ENCODE assay signal across 1 cellular context in genomic region chr3:156606729-156607128, GRCh38.
TF ChIP-seq lines count a peak whose summit lies in the region.

No MANE protein-coding gene starts in this region.

TF ChIP-seq in K562, 482 proteins besides CTCF, POLR2A, EP300 and RAD21 (continued from another document):
- TF ChIP-seq PRDM10 (IDR thresholded peaks at IDR 0.05; ENCODE audit: partially characterized antibody) = peak; percentile 36
- peak; percentile 61; the same call in 1 of the 2 replicates for TF ChIP-seq CEBPG (CRISPR knock-in tag; IDR thresholded peaks at IDR 0.05)
- peak; percentile 75 to 94 for TF ChIP-seq CEBPG (tag; conservative IDR thresholded peaks at IDR 0.05 in 1 of 2, IDR thresholded peaks at IDR 0.05 in 1 of 2)
- TF ChIP-seq, protein P1, sequence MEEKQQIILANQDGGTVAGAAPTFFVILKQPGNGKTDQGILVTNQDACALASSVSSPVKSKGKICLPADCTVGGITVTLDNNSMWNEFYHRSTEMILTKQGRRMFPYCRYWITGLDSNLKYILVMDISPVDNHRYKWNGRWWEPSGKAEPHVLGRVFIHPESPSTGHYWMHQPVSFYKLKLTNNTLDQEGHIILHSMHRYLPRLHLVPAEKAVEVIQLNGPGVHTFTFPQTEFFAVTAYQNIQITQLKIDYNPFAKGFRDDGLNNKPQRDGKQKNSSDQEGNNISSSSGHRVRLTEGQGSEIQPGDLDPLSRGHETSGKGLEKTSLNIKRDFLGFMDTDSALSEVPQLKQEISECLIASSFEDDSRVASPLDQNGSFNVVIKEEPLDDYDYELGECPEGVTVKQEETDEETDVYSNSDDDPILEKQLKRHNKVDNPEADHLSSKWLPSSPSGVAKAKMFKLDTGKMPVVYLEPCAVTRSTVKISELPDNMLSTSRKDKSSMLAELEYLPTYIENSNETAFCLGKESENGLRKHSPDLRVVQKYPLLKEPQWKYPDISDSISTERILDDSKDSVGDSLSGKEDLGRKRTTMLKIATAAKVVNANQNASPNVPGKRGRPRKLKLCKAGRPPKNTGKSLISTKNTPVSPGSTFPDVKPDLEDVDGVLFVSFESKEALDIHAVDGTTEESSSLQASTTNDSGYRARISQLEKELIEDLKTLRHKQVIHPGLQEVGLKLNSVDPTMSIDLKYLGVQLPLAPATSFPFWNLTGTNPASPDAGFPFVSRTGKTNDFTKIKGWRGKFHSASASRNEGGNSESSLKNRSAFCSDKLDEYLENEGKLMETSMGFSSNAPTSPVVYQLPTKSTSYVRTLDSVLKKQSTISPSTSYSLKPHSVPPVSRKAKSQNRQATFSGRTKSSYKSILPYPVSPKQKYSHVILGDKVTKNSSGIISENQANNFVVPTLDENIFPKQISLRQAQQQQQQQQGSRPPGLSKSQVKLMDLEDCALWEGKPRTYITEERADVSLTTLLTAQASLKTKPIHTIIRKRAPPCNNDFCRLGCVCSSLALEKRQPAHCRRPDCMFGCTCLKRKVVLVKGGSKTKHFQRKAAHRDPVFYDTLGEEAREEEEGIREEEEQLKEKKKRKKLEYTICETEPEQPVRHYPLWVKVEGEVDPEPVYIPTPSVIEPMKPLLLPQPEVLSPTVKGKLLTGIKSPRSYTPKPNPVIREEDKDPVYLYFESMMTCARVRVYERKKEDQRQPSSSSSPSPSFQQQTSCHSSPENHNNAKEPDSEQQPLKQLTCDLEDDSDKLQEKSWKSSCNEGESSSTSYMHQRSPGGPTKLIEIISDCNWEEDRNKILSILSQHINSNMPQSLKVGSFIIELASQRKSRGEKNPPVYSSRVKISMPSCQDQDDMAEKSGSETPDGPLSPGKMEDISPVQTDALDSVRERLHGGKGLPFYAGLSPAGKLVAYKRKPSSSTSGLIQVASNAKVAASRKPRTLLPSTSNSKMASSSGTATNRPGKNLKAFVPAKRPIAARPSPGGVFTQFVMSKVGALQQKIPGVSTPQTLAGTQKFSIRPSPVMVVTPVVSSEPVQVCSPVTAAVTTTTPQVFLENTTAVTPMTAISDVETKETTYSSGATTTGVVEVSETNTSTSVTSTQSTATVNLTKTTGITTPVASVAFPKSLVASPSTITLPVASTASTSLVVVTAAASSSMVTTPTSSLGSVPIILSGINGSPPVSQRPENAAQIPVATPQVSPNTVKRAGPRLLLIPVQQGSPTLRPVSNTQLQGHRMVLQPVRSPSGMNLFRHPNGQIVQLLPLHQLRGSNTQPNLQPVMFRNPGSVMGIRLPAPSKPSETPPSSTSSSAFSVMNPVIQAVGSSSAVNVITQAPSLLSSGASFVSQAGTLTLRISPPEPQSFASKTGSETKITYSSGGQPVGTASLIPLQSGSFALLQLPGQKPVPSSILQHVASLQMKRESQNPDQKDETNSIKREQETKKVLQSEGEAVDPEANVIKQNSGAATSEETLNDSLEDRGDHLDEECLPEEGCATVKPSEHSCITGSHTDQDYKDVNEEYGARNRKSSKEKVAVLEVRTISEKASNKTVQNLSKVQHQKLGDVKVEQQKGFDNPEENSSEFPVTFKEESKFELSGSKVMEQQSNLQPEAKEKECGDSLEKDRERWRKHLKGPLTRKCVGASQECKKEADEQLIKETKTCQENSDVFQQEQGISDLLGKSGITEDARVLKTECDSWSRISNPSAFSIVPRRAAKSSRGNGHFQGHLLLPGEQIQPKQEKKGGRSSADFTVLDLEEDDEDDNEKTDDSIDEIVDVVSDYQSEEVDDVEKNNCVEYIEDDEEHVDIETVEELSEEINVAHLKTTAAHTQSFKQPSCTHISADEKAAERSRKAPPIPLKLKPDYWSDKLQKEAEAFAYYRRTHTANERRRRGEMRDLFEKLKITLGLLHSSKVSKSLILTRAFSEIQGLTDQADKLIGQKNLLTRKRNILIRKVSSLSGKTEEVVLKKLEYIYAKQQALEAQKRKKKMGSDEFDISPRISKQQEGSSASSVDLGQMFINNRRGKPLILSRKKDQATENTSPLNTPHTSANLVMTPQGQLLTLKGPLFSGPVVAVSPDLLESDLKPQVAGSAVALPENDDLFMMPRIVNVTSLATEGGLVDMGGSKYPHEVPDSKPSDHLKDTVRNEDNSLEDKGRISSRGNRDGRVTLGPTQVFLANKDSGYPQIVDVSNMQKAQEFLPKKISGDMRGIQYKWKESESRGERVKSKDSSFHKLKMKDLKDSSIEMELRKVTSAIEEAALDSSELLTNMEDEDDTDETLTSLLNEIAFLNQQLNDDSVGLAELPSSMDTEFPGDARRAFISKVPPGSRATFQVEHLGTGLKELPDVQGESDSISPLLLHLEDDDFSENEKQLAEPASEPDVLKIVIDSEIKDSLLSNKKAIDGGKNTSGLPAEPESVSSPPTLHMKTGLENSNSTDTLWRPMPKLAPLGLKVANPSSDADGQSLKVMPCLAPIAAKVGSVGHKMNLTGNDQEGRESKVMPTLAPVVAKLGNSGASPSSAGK (IDR thresholded peaks at IDR 0.05) = peak; percentile 54; the same call in 1 of the 2 replicates
- TF ChIP-seq, protein P2, sequence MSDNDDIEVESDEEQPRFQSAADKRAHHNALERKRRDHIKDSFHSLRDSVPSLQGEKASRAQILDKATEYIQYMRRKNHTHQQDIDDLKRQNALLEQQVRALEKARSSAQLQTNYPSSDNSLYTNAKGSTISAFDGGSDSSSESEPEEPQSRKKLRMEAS (CRISPR knock-in tag; IDR thresholded peaks at IDR 0.05) = no peak
- no peak for TF ChIP-seq ZBTB9 (CRISPR knock-in tag; IDR thresholded peaks at IDR 0.05)
- no peak for TF ChIP-seq SMAD4 (CRISPR knock-in tag; conservative IDR thresholded peaks at IDR 0.05)
- peak; percentile 97 for TF ChIP-seq CEBPB (tag; IDR thresholded peaks at IDR 0.05)
- TF ChIP-seq GTF2E2 (tag; IDR thresholded peaks at IDR 0.05) = 0 out of 2 replicates have a peak, but pooled peaks have one; percentile 26
- TF ChIP-seq FOXJ2 (tag; IDR thresholded peaks at IDR 0.05) = 0 out of 2 replicates have a peak, but pooled peaks have one; percentile 24
- peak in 1 of 2 experiments; percentile 59; a peak in 2 of 4 replicates for TF ChIP-seq FOXA3 (CRISPR knock-in tag; conservative IDR thresholded peaks at IDR 0.05 in 1 of 2, IDR thresholded peaks at IDR 0.05 in 1 of 2)
- TF ChIP-seq, protein P3, sequence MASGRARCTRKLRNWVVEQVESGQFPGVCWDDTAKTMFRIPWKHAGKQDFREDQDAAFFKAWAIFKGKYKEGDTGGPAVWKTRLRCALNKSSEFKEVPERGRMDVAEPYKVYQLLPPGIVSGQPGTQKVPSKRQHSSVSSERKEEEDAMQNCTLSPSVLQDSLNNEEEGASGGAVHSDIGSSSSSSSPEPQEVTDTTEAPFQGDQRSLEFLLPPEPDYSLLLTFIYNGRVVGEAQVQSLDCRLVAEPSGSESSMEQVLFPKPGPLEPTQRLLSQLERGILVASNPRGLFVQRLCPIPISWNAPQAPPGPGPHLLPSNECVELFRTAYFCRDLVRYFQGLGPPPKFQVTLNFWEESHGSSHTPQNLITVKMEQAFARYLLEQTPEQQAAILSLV (tag; IDR thresholded peaks at IDR 0.05) = peak; percentile 21; the same call in 1 of the 2 replicates
- TF ChIP-seq BRD4 (IDR thresholded peaks at IDR 0.05) = peak; percentile 15; the same call in 1 of the 2 replicates
- no peak for TF ChIP-seq TCF15 (CRISPR knock-in tag; IDR thresholded peaks at IDR 0.05)
- TF ChIP-seq, protein P4, sequence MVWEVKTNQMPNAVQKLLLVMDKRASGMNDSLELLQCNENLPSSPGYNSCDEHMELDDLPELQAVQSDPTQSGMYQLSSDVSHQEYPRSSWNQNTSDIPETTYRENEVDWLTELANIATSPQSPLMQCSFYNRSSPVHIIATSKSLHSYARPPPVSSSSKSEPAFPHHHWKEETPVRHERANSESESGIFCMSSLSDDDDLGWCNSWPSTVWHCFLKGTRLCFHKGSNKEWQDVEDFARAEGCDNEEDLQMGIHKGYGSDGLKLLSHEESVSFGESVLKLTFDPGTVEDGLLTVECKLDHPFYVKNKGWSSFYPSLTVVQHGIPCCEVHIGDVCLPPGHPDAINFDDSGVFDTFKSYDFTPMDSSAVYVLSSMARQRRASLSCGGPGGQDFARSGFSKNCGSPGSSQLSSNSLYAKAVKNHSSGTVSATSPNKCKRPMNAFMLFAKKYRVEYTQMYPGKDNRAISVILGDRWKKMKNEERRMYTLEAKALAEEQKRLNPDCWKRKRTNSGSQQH (CRISPR knock-in tag; IDR thresholded peaks at IDR 0.05) = no peak
- TF ChIP-seq ARID1B (IDR thresholded peaks at IDR 0.05) = 0 out of 2 replicates have a peak, but pooled peaks have one; percentile 4
- TF ChIP-seq, protein P5, sequence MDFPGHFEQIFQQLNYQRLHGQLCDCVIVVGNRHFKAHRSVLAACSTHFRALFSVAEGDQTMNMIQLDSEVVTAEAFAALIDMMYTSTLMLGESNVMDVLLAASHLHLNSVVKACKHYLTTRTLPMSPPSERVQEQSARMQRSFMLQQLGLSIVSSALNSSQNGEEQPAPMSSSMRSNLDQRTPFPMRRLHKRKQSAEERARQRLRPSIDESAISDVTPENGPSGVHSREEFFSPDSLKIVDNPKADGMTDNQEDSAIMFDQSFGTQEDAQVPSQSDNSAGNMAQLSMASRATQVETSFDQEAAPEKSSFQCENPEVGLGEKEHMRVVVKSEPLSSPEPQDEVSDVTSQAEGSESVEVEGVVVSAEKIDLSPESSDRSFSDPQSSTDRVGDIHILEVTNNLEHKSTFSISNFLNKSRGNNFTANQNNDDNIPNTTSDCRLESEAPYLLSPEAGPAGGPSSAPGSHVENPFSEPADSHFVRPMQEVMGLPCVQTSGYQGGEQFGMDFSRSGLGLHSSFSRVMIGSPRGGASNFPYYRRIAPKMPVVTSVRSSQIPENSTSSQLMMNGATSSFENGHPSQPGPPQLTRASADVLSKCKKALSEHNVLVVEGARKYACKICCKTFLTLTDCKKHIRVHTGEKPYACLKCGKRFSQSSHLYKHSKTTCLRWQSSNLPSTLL (IDR thresholded peaks at IDR 0.05) = no peak
